10 cellular contexts compared by ENCODE assay signal in genomic region chr3:13549513-13550256, GRCh38. TPM values are rescaled to one million over a fixed set of nuclear protein-coding genes. Genes with fewer than 3 reads are reported as not detected.
DNase-seq lines count a peak whose midpoint lies in the region; ATAC-seq and TF ChIP-seq lines count a peak whose summit lies in the region.
"Had no signal": no experiment of that assay in that cellular context is flagged by ENCODE, and none has a peak within 500 bp of the region (broad histone marks: within the 10 kb centered on the region; RNA-seq: fewer than 3 reads in every experiment).

No MANE protein-coding gene starts in this region.

- POLR2A ChIA-PET in activated naive CD8-positive, alpha-beta T cell treated with anti-CD3 and anti-CD28 coated beads, Interleukin-2, amount 10 ng/mL, durations not matched to agents 7 days and 5 days (lab: Charles Lee), result interaction anchor here (1.0 kb wide), 1 partner anchor 32 kb away, joined by 3 read pairs; no protein-coding TSS in a partner anchor

- H3K27me3 ChIP-seq in left lung (peaks cover 0 to 84% of the 10 kb centered on the region in 2 donors), testis (no peaks in the 10 kb centered on the region)

- H3K9me3 ChIP-seq in left lung (no peaks in the 10 kb centered on the region), testis (no peaks in the 10 kb centered on the region)
- H3K9me3 ChIP-seq: A549 had no signal

- 38 to 46% methylated on average over 12 to 20 of the region's 21 CpGs for WGBS in testis, 2 donors

- peaks cover 18% of the 10 kb centered on the region for H3K4me1 Mint-ChIP-seq in T-helper 1 cell treated with Interleukin-12 subunit alpha and Interleukin-12 subunit beta and Interleukin-4 antibody, amounts not matched to agents 30 μg/mL and 1 μg/mL, for 36 hours (ENCODE audit: low read depth)
- H3K4me1 Mint-ChIP-seq in activated naive CD8-positive, alpha-beta T cell treated with anti-CD3 and anti-CD28 coated beads, Interleukin-2, amount 10 ng/mL, durations not matched to agents 7 days and 5 days, result peaks cover 23% of the 10 kb centered on the region

- H3K27ac ChIP-seq in left lung (no peak overlapping the region), testis (peak overlapping the region in 1 of 2 donors; percentile 83)

- DNase-seq in T-helper 1 cell, result no peak
- no peak for DNase-seq in activated naive CD8-positive, alpha-beta T cell treated with anti-CD3 and anti-CD28 coated beads, Interleukin-2, amount 10 ng/mL, durations not matched to agents 7 days and 5 days
- DNase-seq in left lung, result peak in 1 of 2 donors; percentile 59
- DNase-seq in testis, result no peak
- DNase-seq in NK-92 (lab: John Stamatoyannopoulos, UW; ENCODE audit: unreplicated experiment), result no peak
- no peak for DNase-seq in NCI-H2171 (lab: John Stamatoyannopoulos, UW)
- DNase-seq: NCI-H226 had no signal

- no peak overlapping the region for H3K27ac Mint-ChIP-seq in T-helper 1 cell treated with Interleukin-12 subunit alpha and Interleukin-12 subunit beta and Interleukin-4 antibody, amounts not matched to agents 30 μg/mL and 1 μg/mL, for 36 hours
- peak overlapping the region; percentile 5 for H3K27ac Mint-ChIP-seq in activated naive CD8-positive, alpha-beta T cell treated with anti-CD3 and anti-CD28 coated beads, Interleukin-2, amount 10 ng/mL, durations not matched to agents 7 days and 5 days

- peaks cover 3% of the 10 kb centered on the region for H3K36me3 Mint-ChIP-seq in T-helper 1 cell treated with Interleukin-12 subunit alpha and Interleukin-12 subunit beta and Interleukin-4 antibody, amounts not matched to agents 30 μg/mL and 1 μg/mL, for 36 hours (ENCODE audit: low read depth)
- no peaks in the 10 kb centered on the region for H3K36me3 Mint-ChIP-seq in activated naive CD8-positive, alpha-beta T cell treated with anti-CD3 and anti-CD28 coated beads, Interleukin-2, amount 10 ng/mL, durations not matched to agents 7 days and 5 days

- no peaks in the 10 kb centered on the region for H3K9me3 Mint-ChIP-seq in T-helper 1 cell treated with Interleukin-12 subunit alpha and Interleukin-12 subunit beta and Interleukin-4 antibody, amounts not matched to agents 30 μg/mL and 1 μg/mL, for 36 hours
- no peaks in the 10 kb centered on the region for H3K9me3 Mint-ChIP-seq in activated naive CD8-positive, alpha-beta T cell treated with anti-CD3 and anti-CD28 coated beads, Interleukin-2, amount 10 ng/mL, durations not matched to agents 7 days and 5 days

- intact Hi-C loops in left lung (cut with DNase I) (no loop called here), testis (cut with DNase I; ENCODE audit: low total_unique reads) (no loop called here)

- no peaks in the 10 kb centered on the region for H3K36me3 ChIP-seq in left lung
- H3K36me3 ChIP-seq in testis (ENCODE audit: low read depth, missing control alignments), result no peaks in the 10 kb centered on the region

- TF ChIP-seq CTCF in left lung (IDR thresholded peaks at IDR 0.05) (no peak), testis (IDR thresholded peaks at IDR 0.05) (no peak)

- H3K27me3 Mint-ChIP-seq in T-helper 1 cell treated with Interleukin-12 subunit alpha and Interleukin-12 subunit beta and Interleukin-4 antibody, amounts not matched to agents 30 μg/mL and 1 μg/mL, for 36 hours (ENCODE audit: low read depth), result peaks cover 62% of the 10 kb centered on the region
- H3K27me3 Mint-ChIP-seq in activated naive CD8-positive, alpha-beta T cell treated with anti-CD3 and anti-CD28 coated beads, Interleukin-2, amount 10 ng/mL, durations not matched to agents 7 days and 5 days, result peaks cover 56% of the 10 kb centered on the region

- H3K4me3 Mint-ChIP-seq in T-helper 1 cell treated with Interleukin-12 subunit alpha and Interleukin-12 subunit beta and Interleukin-4 antibody, amounts not matched to agents 30 μg/mL and 1 μg/mL, for 36 hours, result peak overlapping the region; percentile 62
- peak overlapping the region; percentile 74 for H3K4me3 Mint-ChIP-seq in activated naive CD8-positive, alpha-beta T cell treated with anti-CD3 and anti-CD28 coated beads, Interleukin-2, amount 10 ng/mL, durations not matched to agents 7 days and 5 days

- H3K4me3 ChIP-seq in left lung, result peak overlapping the region; percentile 13
- H3K4me3 ChIP-seq in testis, result peak overlapping the region; percentile 59 to 63

- peak; percentile 59 for ATAC-seq in activated naive CD8-positive, alpha-beta T cell treated with anti-CD3 and anti-CD28 coated beads, Interleukin-2, amount 10 ng/mL, durations not matched to agents 7 days and 5 days (ENCODE audit: low read depth)
- no peak for ATAC-seq in left lung
- no peak for ATAC-seq in GM21360 (IDR thresholded peaks at IDR 0.05; ENCODE audit: unreplicated experiment)

- peaks cover 0 to 10% of the 10 kb centered on the region in 2 donors for H3K4me1 ChIP-seq in left lung
- H3K4me1 ChIP-seq in testis, result peaks cover 50% of the 10 kb centered on the region

- TF ChIP-seq POLR2A in testis (IDR thresholded peaks at IDR 0.05), result no peak

RNA-seq across cellular contexts. Expression of gene FBLN2, which starts 0.8 kb away (rescaled TPM):
- total RNA-seq in activated naive CD8-positive, alpha-beta T cell treated with anti-CD3 and anti-CD28 coated beads, Interleukin-2, amount 10 ng/mL, durations not matched to agents 7 days and 5 days, result 1 to 10 TPM; 2.6 to 2.7 TPM
- total RNA-seq in left lung (10 to 100 TPM; 69.8 to 96.6 TPM), testis (100 to 1,000 TPM; 248 to 334 TPM)
- 172 TPM for polyA plus RNA-seq in testis (ENCODE audit: insufficient read depth, low read depth, low replicate concordance)

Comparison
In these comparisons a context has a peak if more than half of its experiments do, and no peak if none do; other contexts are left out.
1. RNA of gene FBLN2, which starts 0.8 kb away (total RNA-seq): 248 to 334 TPM in testis and 69.8 to 96.6 TPM in left lung; 2.6 to 2.7 TPM in activated naive CD8-positive, alpha-beta T cell treated with anti-CD3 and anti-CD28 coated beads, Interleukin-2, amount 10 ng/mL, durations not matched to agents 7 days and 5 days; every median in the first group is over 10 times any median in the second.